In genomic region chr4:119731146-119731742, GRCh38 we compare ENCODE assay signal across 19 cellular contexts.
DNase-seq lines count a peak whose midpoint lies in the region; ATAC-seq and TF ChIP-seq lines count a peak whose summit lies in the region.
"Had no signal": no experiment of that assay in that cellular context is flagged by ENCODE, and none has a peak within 500 bp of the region (broad histone marks: within the 10 kb centered on the region; RNA-seq: fewer than 3 reads in every experiment).

No MANE protein-coding gene starts in this region.

- H3K36me3 ChIP-seq in HEK293 (ENCODE audit: control insufficient read depth in 2 of 2, insufficient read depth in 1 of 2, low read length in 2 of 2): no peaks in the 10 kb centered on the region
- H3K36me3 ChIP-seq in smooth muscle cell (ENCODE audit: low read depth): no peaks in the 10 kb centered on the region
- no peaks in the 10 kb centered on the region; the same call in none of the 2 replicates for H3K36me3 ChIP-seq in MG63
- H3K36me3 ChIP-seq: stomach had no signal

- H3K4me1 ChIP-seq in HEK293 (ENCODE audit: control insufficient read depth, insufficient read depth, low read length) (peaks cover 23% of the 10 kb centered on the region), smooth muscle cell (ENCODE audit: low read depth) (peaks cover 16% of the 10 kb centered on the region)

- no peak overlapping the region for H3K4me3 Mint-ChIP-seq in activated CD8-positive, alpha-beta memory T cell treated with anti-CD3 and anti-CD28 coated beads, Interleukin-2, amount 10 ng/mL, durations not matched to agents 7 days and 5 days
- H3K4me3 Mint-ChIP-seq: neural crest cell had no signal

- no peaks in the 10 kb centered on the region for H3K27me3 Mint-ChIP-seq in activated CD8-positive, alpha-beta memory T cell treated with anti-CD3 and anti-CD28 coated beads, Interleukin-2, amount 10 ng/mL, durations not matched to agents 7 days and 5 days

- WGBS in smooth muscle cell (ENCODE audit: low lambda C conversion rate): 83% methylated on average over 3 of the region's 3 CpGs

- no peaks in the 10 kb centered on the region for H3K9me3 Mint-ChIP-seq in activated CD8-positive, alpha-beta memory T cell treated with anti-CD3 and anti-CD28 coated beads, Interleukin-2, amount 10 ng/mL, durations not matched to agents 7 days and 5 days (ENCODE audit: low read depth)

- H4K20me1 ChIP-seq in smooth muscle cell (ENCODE audit: low read depth): no peaks in the 10 kb centered on the region

- H3K4me1 Mint-ChIP-seq in activated CD8-positive, alpha-beta memory T cell treated with anti-CD3 and anti-CD28 coated beads, Interleukin-2, amount 10 ng/mL, durations not matched to agents 7 days and 5 days: no peaks in the 10 kb centered on the region

- H3K4me3 ChIP-seq in HEK293 (ENCODE audit: low read depth, low read length): no peak overlapping the region
- H3K4me3 ChIP-seq in smooth muscle cell: no peak overlapping the region
- no peak overlapping the region for H3K4me3 ChIP-seq in MG63
- H3K4me3 ChIP-seq: stomach had no signal

- H3F3A ChIP-seq in smooth muscle cell (ENCODE audit: low read depth): peaks cover 4% of the 10 kb centered on the region

- no peak overlapping the region for H3K9ac ChIP-seq in smooth muscle cell (ENCODE audit: low read depth)

- peak; percentile 54 for DNase-seq in amniotic epithelial cell (ENCODE audit: low read depth)
- DNase-seq in foreskin melanocyte: peak; percentile 3
- no peak for DNase-seq in smooth muscle cell (lab: John Stamatoyannopoulos, UW; ENCODE audit: unreplicated experiment)
- DNase-seq in MG63: no peak
- DNase-seq in activated CD8-positive, alpha-beta memory T cell treated with anti-CD3 and anti-CD28 coated beads, Interleukin-2, amount 10 ng/mL, durations not matched to agents 7 days and 5 days: no peak
- DNase-seq: activated CD4-positive, alpha-beta T cell treated with anti-CD3 and anti-CD28 coated beads, Interleukin-2, amount 50 U/mL, for 1 hour; activated gamma-delta T cell; AML-193; amygdala; effector CD4-positive, alpha-beta T cell; NCI-H2171; NCI-H69; SHP77 treated with DMSO at 0.1 percent for 48 hours; stomach had no signal

- H2AFZ ChIP-seq in smooth muscle cell (ENCODE audit: low read depth): no peak overlapping the region

- no peaks in the 10 kb centered on the region for H3K36me3 Mint-ChIP-seq in activated CD8-positive, alpha-beta memory T cell treated with anti-CD3 and anti-CD28 coated beads, Interleukin-2, amount 10 ng/mL, durations not matched to agents 7 days and 5 days

- H3K27me3 ChIP-seq in smooth muscle cell (ENCODE audit: low read depth): no peaks in the 10 kb centered on the region
- no peaks in the 10 kb centered on the region for H3K27me3 ChIP-seq in MG63
- H3K27me3 ChIP-seq: stomach had no signal

- H3K9me3 ChIP-seq in HEK293 (ENCODE audit: control insufficient read depth, insufficient read depth, low read depth, low read length) (no peaks in the 10 kb centered on the region), smooth muscle cell (replicated peaks; ENCODE audit: low read depth) (no peaks in the 10 kb centered on the region), MG63 (peaks cover 16% of the 10 kb centered on the region)

- POLR2A ChIA-PET in HEK293 (lab: Yijun Ruan, JAX): interaction anchor here (3.4 kb wide), 1 partner anchor 103 kb away, joined by 22 read pairs; the partner anchor contains the start of gene PDE5A

- no peaks in the 10 kb centered on the region for H3K79me2 ChIP-seq in smooth muscle cell (ENCODE audit: low read depth)

- TF ChIP-seq CTCF in HEK293 (tag by site-specific recombination; IDR thresholded peaks at IDR 0.05) (no peak), smooth muscle cell (IDR thresholded peaks at IDR 0.05; ENCODE audit: borderline replicate concordance, insufficient read depth, poor library complexity, severe bottlenecking) (no peak)

- H3K27ac Mint-ChIP-seq in activated CD8-positive, alpha-beta memory T cell treated with anti-CD3 and anti-CD28 coated beads, Interleukin-2, amount 10 ng/mL, durations not matched to agents 7 days and 5 days: no peak overlapping the region

- H3K4me2 ChIP-seq in smooth muscle cell: peak overlapping the region; percentile 59

- no peak for ATAC-seq in HG02623 (IDR thresholded peaks at IDR 0.05; ENCODE audit: unreplicated experiment)
- ATAC-seq in activated CD8-positive, alpha-beta memory T cell treated with anti-CD3 and anti-CD28 coated beads, Interleukin-2, amount 10 ng/mL, durations not matched to agents 7 days and 5 days: no peak
- ATAC-seq in GM21447 (IDR thresholded peaks at IDR 0.05; ENCODE audit: unreplicated experiment): no peak

- CTCF ChIA-PET in HEK293 (lab: Yijun Ruan, JAX): interaction anchor here (0.7 to 3.8 kb wide), 3 partner anchors 64 to 108 kb away, joined by 3 to 15 read pairs (median 3); partner anchors contain the start of gene PDE5A
- CTCF ChIA-PET in activated CD8-positive, alpha-beta memory T cell treated with anti-CD3 and anti-CD28 coated beads, Interleukin-2, amount 10 ng/mL, durations not matched to agents 7 days and 5 days (lab: Charles Lee): interaction anchor here (1.1 kb wide), 1 partner anchor 19 kb away, joined by 3 read pairs; no protein-coding TSS in a partner anchor

- H3K27ac ChIP-seq in HEK293 (ENCODE audit: extremely low read depth, low read depth, low read length) (no peak overlapping the region; the same call in 1 of the 2 replicates), smooth muscle cell (ENCODE audit: low read depth) (no peak overlapping the region)
- H3K27ac ChIP-seq: VCaP had no signal

TF ChIP-seq in HEK293, 187 proteins besides CTCF, POLR2A, EP300 and RAD21:
- TF ChIP-seq PRDM1 (tag by site-specific recombination; IDR thresholded peaks at IDR 0.05) (no peak), ZNF654 (tag by site-specific recombination; IDR thresholded peaks at IDR 0.05; ENCODE audit: low read depth) (no peak), ZNF10 (tag by site-specific recombination; IDR thresholded peaks at IDR 0.05) (peak; percentile 34; the same call in 1 of the 2 replicates), KLF8 (tag by site-specific recombination; IDR thresholded peaks at IDR 0.05) (no peak), SP7 (tag by site-specific recombination; IDR thresholded peaks at IDR 0.05) (peak; percentile 40), ZFP69B (tag by site-specific recombination; IDR thresholded peaks at IDR 0.05) (no peak), ZNF837 (tag by site-specific recombination; IDR thresholded peaks at IDR 0.05) (no peak), ZNF280D (tag by site-specific recombination; IDR thresholded peaks at IDR 0.05) (no peak)
- TF ChIP-seq, protein P1, sequence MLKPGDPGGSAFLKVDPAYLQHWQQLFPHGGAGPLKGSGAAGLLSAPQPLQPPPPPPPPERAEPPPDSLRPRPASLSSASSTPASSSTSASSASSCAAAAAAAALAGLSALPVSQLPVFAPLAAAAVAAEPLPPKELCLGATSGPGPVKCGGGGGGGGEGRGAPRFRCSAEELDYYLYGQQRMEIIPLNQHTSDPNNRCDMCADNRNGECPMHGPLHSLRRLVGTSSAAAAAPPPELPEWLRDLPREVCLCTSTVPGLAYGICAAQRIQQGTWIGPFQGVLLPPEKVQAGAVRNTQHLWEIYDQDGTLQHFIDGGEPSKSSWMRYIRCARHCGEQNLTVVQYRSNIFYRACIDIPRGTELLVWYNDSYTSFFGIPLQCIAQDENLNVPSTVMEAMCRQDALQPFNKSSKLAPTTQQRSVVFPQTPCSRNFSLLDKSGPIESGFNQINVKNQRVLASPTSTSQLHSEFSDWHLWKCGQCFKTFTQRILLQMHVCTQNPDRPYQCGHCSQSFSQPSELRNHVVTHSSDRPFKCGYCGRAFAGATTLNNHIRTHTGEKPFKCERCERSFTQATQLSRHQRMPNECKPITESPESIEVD (tag by site-specific recombination; IDR thresholded peaks at IDR 0.05): no peak
TF ChIP-seq in HEK293: peak in this region for 2.

Comparison
In these comparisons a context has a peak if more than half of its experiments do, and no peak if none do; other contexts are left out.
1. DNase-seq: peak in amniotic epithelial cell (single experiment) and foreskin melanocyte (single experiment); none in smooth muscle cell (single experiment), MG63 (single experiment) and activated CD8-positive, alpha-beta memory T cell treated with anti-CD3 and anti-CD28 coated beads, Interleukin-2, amount 10 ng/mL, durations not matched to agents 7 days and 5 days (single experiment).